ENCODE assay signal across 13 cellular contexts in genomic region chr5:849651-850301, GRCh38. TPM values are rescaled to one million over a fixed set of nuclear protein-coding genes. Genes with fewer than 3 reads are reported as not detected.
DNase-seq lines count a peak whose midpoint lies in the region; ATAC-seq and TF ChIP-seq lines count a peak whose summit lies in the region.
"Had no signal": no experiment of that assay in that cellular context is flagged by ENCODE, and none has a peak within 500 bp of the region (broad histone marks: within the 10 kb centered on the region; RNA-seq: fewer than 3 reads in every experiment).

No MANE protein-coding gene starts in this region.

- peaks cover 4% of the 10 kb centered on the region; the same call in 1 of the 2 replicates for H3K27me3 ChIP-seq in GM23248 (replicated peaks; ENCODE audit: insufficient read depth)
- no peaks in the 10 kb centered on the region for H3K27me3 ChIP-seq in body of pancreas
- no peaks in the 10 kb centered on the region for H3K27me3 ChIP-seq in layer of hippocampus (ENCODE audit: control insufficient read depth, insufficient read depth, low read length)
- peaks cover 3% of the 10 kb centered on the region for H3K27me3 ChIP-seq in rectal smooth muscle tissue (ENCODE audit: control insufficient read depth, insufficient read depth, low read length)

- intact Hi-C loops in body of pancreas (cut with DNase I): no loop called here

- no peak for TF ChIP-seq CTCF in body of pancreas (IDR thresholded peaks at IDR 0.05)

- no peak overlapping the region for H3K27ac ChIP-seq in GM23248
- H3K27ac ChIP-seq in body of pancreas: no peak overlapping the region
- H3K27ac ChIP-seq in layer of hippocampus (ENCODE audit: low read depth, low read length): peak overlapping the region; percentile 4
- no peak overlapping the region for H3K27ac ChIP-seq in rectal smooth muscle tissue (ENCODE audit: low read depth, low read length)
- H3K27ac ChIP-seq: dorsolateral prefrontal cortex had no signal

- H3F3A ChIP-seq in GM23248 (ENCODE audit: insufficient read depth): no peaks in the 10 kb centered on the region

- H3K9ac ChIP-seq in GM23248: no peak overlapping the region
- H3K9ac ChIP-seq in rectal smooth muscle tissue (ENCODE audit: low read length): no peak overlapping the region

- H3K4me2 ChIP-seq in GM23248 (ENCODE audit: unreplicated experiment): no peak overlapping the region

- H3K4me3 ChIP-seq in GM23248 (no peak overlapping the region), body of pancreas (no peak overlapping the region), rectal smooth muscle tissue (ENCODE audit: low read length) (peak overlapping the region; percentile 32)

- no peak overlapping the region for H2AFZ ChIP-seq in GM23248

- no peaks in the 10 kb centered on the region for H3K36me3 ChIP-seq in GM23248 (ENCODE audit: low read depth)
- H3K36me3 ChIP-seq in body of pancreas (replicated peaks in 1 of 2; ENCODE audit: insufficient read depth in 1 of 2, low read depth in 2 of 2): no peaks in the 10 kb centered on the region
- H3K36me3 ChIP-seq in rectal smooth muscle tissue (ENCODE audit: control insufficient read depth, insufficient read depth, low read length): no peaks in the 10 kb centered on the region

- ATAC-seq in body of pancreas: peak; percentile 33
- ATAC-seq: T-cell had no signal

- no peak for TF ChIP-seq POLR2A in body of pancreas (IDR thresholded peaks at IDR 0.05)

- in situ Hi-C loops in GM23248 (cut with MboI): no loop called here

- H3K79me2 ChIP-seq in GM23248 (ENCODE audit: insufficient read depth): no peaks in the 10 kb centered on the region

- H4K20me1 ChIP-seq in GM23248 (ENCODE audit: insufficient read depth): no peaks in the 10 kb centered on the region

- no peaks in the 10 kb centered on the region for H3K4me1 ChIP-seq in GM23248 (ENCODE audit: insufficient read depth)
- H3K4me1 ChIP-seq in body of pancreas: no peaks in the 10 kb centered on the region
- no peaks in the 10 kb centered on the region for H3K4me1 ChIP-seq in rectal smooth muscle tissue (ENCODE audit: control insufficient read depth, insufficient read depth, low read length)

- no peaks in the 10 kb centered on the region for H3K9me3 ChIP-seq in GM23248 (ENCODE audit: low read depth)
- no peaks in the 10 kb centered on the region for H3K9me3 ChIP-seq in body of pancreas

- 54 to 58% methylated on average over 20 of the region's 20 CpGs for WGBS in GM23248 (ENCODE audit: low coverage in 1 of 2, low lambda C conversion rate in 2 of 2, missing lambda C conversion rate in 2 of 2), 2 experiments
- WGBS in body of pancreas, 2 donors: 77 to 85% methylated on average over 4 to 20 of the region's 20 CpGs

- peak; percentile 37 for DNase-seq in GM23248
- no peak for DNase-seq in body of pancreas
- DNase-seq in activated CD4-positive, alpha-beta T cell treated with anti-CD3 and anti-CD28 coated beads, Interleukin-2, amount 50 U/mL, for 48 hours: no peak
- DNase-seq in MV-4-11 (lab: John Stamatoyannopoulos, UW): no peak
- no peak for DNase-seq in stimulated activated naive CD4-positive, alpha-beta T cell treated with Interleukin-2 at 50 U/mL for 16 hours (lab: John Stamatoyannopoulos, UW)
- DNase-seq in stimulated activated CD4-positive, alpha-beta T cell treated with anti-CD3 and anti-CD28 coated beads, Interleukin-4, amount 100 ng/mL, for 1 hour: no peak
- DNase-seq: activated CD8-positive, alpha-beta memory T cell treated with anti-CD3 and anti-CD28 coated beads for 24 hours; NCI-H1436 treated with DMSO at 0.1 percent for 48 hours; stimulated activated CD4-positive, alpha-beta T cell treated with anti-CD3 and anti-CD28 coated beads, Interleukin-15, amount 100 ng/mL, for 24 hours; T-cell had no signal

- no peaks in the 10 kb centered on the region for H3K9me2 ChIP-seq in GM23248 (ENCODE audit: insufficient read depth)

RNA-seq across cellular contexts. Expression of gene ZDHHC11, which starts 1.0 kb away (rescaled TPM):
- 0.65 TPM in 1 of 2 replicates, not detected in the other for total RNA-seq in GM23248 (2014; rRNA removed; shearing (Covaris generic))
- 0.19 and 0.26 TPM in 2 replicates for polyA plus RNA-seq in GM23248 (2016; fragmentation: Nextera tagmentation; extraction: Ambion mirVana)
- 10 to 100 TPM in 1 of 2 donors, 1 to 10 TPM in 1; 4.7 to 10.9 TPM for total RNA-seq in body of pancreas

RNA-seq across cellular contexts. Expression of gene BRD9, which starts 42.8 kb away (rescaled TPM):
- 25.9 and 30.6 TPM in 2 replicates for total RNA-seq in GM23248 (2014; rRNA removed; shearing (Covaris generic))
- 16.8 and 18.2 TPM in 2 replicates for polyA plus RNA-seq in GM23248 (2016; fragmentation: Nextera tagmentation; extraction: Ambion mirVana)
- total RNA-seq in body of pancreas: 10 to 100 TPM; 18.9 to 47.1 TPM

RNA-seq across cellular contexts. Expression of gene TRIP13, which starts 42.9 kb away (rescaled TPM):
- 19.5 and 24.0 TPM in 2 replicates for total RNA-seq in GM23248 (2014; rRNA removed; shearing (Covaris generic))
- 20.4 and 25.9 TPM in 2 replicates for polyA plus RNA-seq in GM23248 (2016; fragmentation: Nextera tagmentation; extraction: Ambion mirVana)
- 1 to 10 TPM; 1.3 TPM for total RNA-seq in body of pancreas
